31 cellular contexts compared by ENCODE assay signal in genomic region chrX:125503769-125504168, GRCh38.
"Had no signal": no experiment of that assay in that cellular context is flagged by ENCODE, and none has a peak within 500 bp of the region (broad histone marks: within the 10 kb centered on the region; RNA-seq: fewer than 3 reads in every experiment).

No MANE protein-coding gene starts in this region.

- H3K9me3 ChIP-seq: ascending aorta had no signal

- H3K4me1 ChIP-seq: ascending aorta had no signal

- FAIRE-seq: bronchial epithelial cell, TTC549 had no signal

- DNase-seq: activated B cell treated with CpG ODN at 0.5 μM for 24 hours; activated CD4-positive, alpha-beta memory T cell treated with anti-CD3 and anti-CD28 coated beads for 36 hours; activated CD4-positive, alpha-beta T cell treated with anti-CD3 and anti-CD28 coated beads for 4 hours; activated CD4-positive, alpha-beta T cell treated with anti-CD3 and anti-CD28 coated beads, Interleukin-2, amount 10 ng/mL, durations not matched to agents 24 days and 14 days; activated CD4-positive, alpha-beta T cell treated with anti-CD3 and anti-CD28 coated beads, Interleukin-2, amount 50 U/mL, for 1 hour; activated CD4-positive, alpha-beta T cell treated with anti-CD3 and anti-CD28 coated beads, Interleukin-2, amount 50 U/mL, for 4 hours; activated CD4-positive, CD25-positive, alpha-beta regulatory T cell treated with anti-CD3 and anti-CD28 coated beads, Interleukin-2, amount 50 U/mL, for 72 hours; activated CD8-positive, alpha-beta memory T cell treated with anti-CD3 and anti-CD28 coated beads, Interleukin-2, amount 50 U/mL, for 4 hours; activated CD8-positive, alpha-beta T cell treated with anti-CD3 and anti-CD28 coated beads for 36 hours; activated gamma-delta T cell; activated naive CD4-positive, alpha-beta T cell treated with anti-CD3 and anti-CD28 coated beads, Interleukin-2, amount 10 ng/mL, durations not matched to agents 7 days and 5 days; activated naive CD4-positive, alpha-beta T cell treated with Interleukin-2 at 50 U/mL for 16 hours; activated naive CD8-positive, alpha-beta T cell treated with anti-CD3 and anti-CD28 coated beads, Interleukin-2, amount 10 ng/mL, durations not matched to agents 7 days and 5 days; activated naive CD8-positive, alpha-beta T cell treated with anti-CD3 and anti-CD28 coated beads, Interleukin-2, amount 50 U/mL, for 24 hours; activated T-cell treated with anti-CD3 and anti-CD28 coated beads for 4 hours; activated T-cell treated with anti-CD3 and anti-CD28 coated beads, Interleukin-2, amount 50 U/mL, for 1 hour; activated T-cell treated with anti-CD3 and anti-CD28 coated beads, Interleukin-2, amount 50 U/mL, for 4 hours; activated T-cell treated with anti-CD3 and anti-CD28 coated beads, Interleukin-2, amount 50 U/mL, for 72 hours; amygdala; anterior cingulate cortex; caudate nucleus; cerebellar nuclear complex; T-helper 1 cell; T-helper 2 cell; T-helper 9 cell had no signal

- H3K27ac ChIP-seq: ascending aorta, cardiac muscle cell, VCaP had no signal

- H3K36me3 ChIP-seq: ascending aorta, cardiac muscle cell had no signal

- H3K4me3 ChIP-seq: ascending aorta, cardiac muscle cell had no signal

- ATAC-seq: activated CD8-positive, alpha-beta T cell treated with anti-CD3 and anti-CD28 coated beads for 36 hours; activated naive CD8-positive, alpha-beta T cell treated with anti-CD3 and anti-CD28 coated beads, Interleukin-2, amount 50 U/mL, for 24 hours; activated T-cell treated with anti-CD3 and anti-CD28 coated beads, Interleukin-2, amount 50 U/mL, for 4 hours; activated T-cell treated with anti-CD3 and anti-CD28 coated beads, Interleukin-2, amount 50 U/mL, for 72 hours; activated T-helper 17 cell treated with anti-CD3 and anti-CD28 coated beads, Interleukin-2, amount 50 U/mL, for 72 hours had no signal

- H3K27me3 ChIP-seq: ascending aorta, cardiac muscle cell had no signal
